In the genomic region with DNA sequence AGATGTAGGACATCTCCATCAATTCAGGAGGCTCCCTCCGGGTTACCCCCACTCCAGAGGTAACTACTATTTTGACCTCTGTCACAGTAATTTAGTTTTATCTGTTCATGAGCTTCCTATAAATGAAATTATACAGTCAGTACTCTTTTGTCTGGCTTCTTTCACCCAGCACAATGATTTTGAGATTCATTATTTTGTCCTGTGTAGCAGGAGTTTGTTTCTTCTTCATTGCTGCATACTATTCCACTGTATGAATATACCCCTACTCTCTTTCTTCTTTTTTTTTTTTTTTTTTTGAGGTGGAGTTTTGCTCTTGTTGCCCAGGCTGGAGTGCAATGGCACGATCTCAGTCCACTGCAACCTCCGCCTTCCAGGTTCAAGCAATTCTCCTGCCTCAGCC, we compare ENCODE assay signal across 1 cellular context.
TF ChIP-seq lines count a peak whose summit lies in the region.

No MANE protein-coding gene starts in this region.

TF ChIP-seq in endothelial cell of umbilical vein, 7 proteins besides CTCF, POLR2A, EP300 and RAD21:
- TF ChIP-seq GATA2 (IDR thresholded peaks at IDR 0.05; ENCODE audit: insufficient read depth, insufficient read length, low read depth, low read length) (no peak), EZH2 (IDR thresholded peaks at IDR 0.05; ENCODE audit: borderline replicate concordance, low read depth, low read length, severe bottlenecking) (no peak), MYC (IDR thresholded peaks at IDR 0.05; ENCODE audit: low read depth, low read length) (no peak), JUN (IDR thresholded peaks at IDR 0.05; ENCODE audit: borderline replicate concordance, insufficient read depth, insufficient read length, low read depth) (no peak), FOS (IDR thresholded peaks at IDR 0.05; ENCODE audit: borderline replicate concordance, insufficient read depth, low read length) (no peak), POLR2AphosphoS5 (IDR thresholded peaks at IDR 0.05; ENCODE audit: insufficient read depth, low read depth, low read length) (no peak)
- TF ChIP-seq, protein P1, sequence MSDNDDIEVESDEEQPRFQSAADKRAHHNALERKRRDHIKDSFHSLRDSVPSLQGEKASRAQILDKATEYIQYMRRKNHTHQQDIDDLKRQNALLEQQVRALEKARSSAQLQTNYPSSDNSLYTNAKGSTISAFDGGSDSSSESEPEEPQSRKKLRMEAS (IDR thresholded peaks at IDR 0.05; ENCODE audit: insufficient read depth, insufficient read length), result no peak
